In genomic region chr9:37119360-37119759, GRCh38 we compare ENCODE assay signal across 9 cellular contexts. TPM values are rescaled to one million over a fixed set of nuclear protein-coding genes. Genes with fewer than 3 reads are reported as not detected.
DNase-seq lines count a peak whose midpoint lies in the region; ATAC-seq, FAIRE-seq and TF ChIP-seq lines count a peak whose summit lies in the region.
"Had no signal": no experiment of that assay in that cellular context is flagged by ENCODE, and none has a peak within 500 bp of the region (broad histone marks: within the 10 kb centered on the region; RNA-seq: fewer than 3 reads in every experiment).

No MANE protein-coding gene starts in this region.

- H3K4me1 Mint-ChIP-seq in activated CD8-positive, alpha-beta T cell treated with anti-CD3 and anti-CD28 coated beads, Interleukin-2, amount 10 ng/mL, durations not matched to agents 7 days and 5 days (ENCODE audit: low read depth): peaks cover 23% of the 10 kb centered on the region
- H3K4me1 Mint-ChIP-seq in immature natural killer cell: peaks cover 39% of the 10 kb centered on the region in 2 donors

- WGBS in HepG2 (ENCODE audit: low lambda C conversion rate): 98% methylated on average over 9 of the region's 9 CpGs
- 97% methylated on average over 3 of the region's 9 CpGs for WGBS in right lobe of liver (ENCODE audit: insufficient coverage, low coverage, low lambda C conversion rate, missing lambda C conversion rate)

- H3K27ac ChIP-seq in HepG2 (ENCODE audit: extremely low read length, insufficient read depth, low read length): no peak overlapping the region
- H3K27ac ChIP-seq in right lobe of liver: no peak overlapping the region
- H3K27ac ChIP-seq in A673 (ENCODE audit: low read depth, low read length, poor library complexity, severe bottlenecking): no peak overlapping the region

- peaks cover 31% of the 10 kb centered on the region for H3K4me1 ChIP-seq in HepG2 (ENCODE audit: insufficient read depth, low read length)
- H3K4me1 ChIP-seq in right lobe of liver: peaks cover 0 to 10% (median 0%) of the 10 kb centered on the region in 4 donors
- H3K4me1 ChIP-seq in A673 (ENCODE audit: insufficient read depth, low read length, poor library complexity, severe bottlenecking): peaks cover 14% of the 10 kb centered on the region

- H3K27ac Mint-ChIP-seq in activated CD8-positive, alpha-beta T cell treated with anti-CD3 and anti-CD28 coated beads, Interleukin-2, amount 10 ng/mL, durations not matched to agents 7 days and 5 days: peak overlapping the region; percentile 97
- H3K27ac Mint-ChIP-seq in immature natural killer cell: peak overlapping the region; percentile 91 to 99 (median 96)

- peaks cover 32% of the 10 kb centered on the region for H3K79me2 ChIP-seq in HepG2 (ENCODE audit: insufficient read depth, low read length)

- TF ChIP-seq EP300 in HepG2 (IDR thresholded peaks at IDR 0.05; ENCODE audit: low read depth in 2 of 2, low read length in 2 of 2): no peak
- TF ChIP-seq EP300 in HepG2 (CRISPR knock-in tag; IDR thresholded peaks at IDR 0.05; ENCODE audit: borderline replicate concordance): no peak

- H3K36me3 Mint-ChIP-seq in activated CD8-positive, alpha-beta T cell treated with anti-CD3 and anti-CD28 coated beads, Interleukin-2, amount 10 ng/mL, durations not matched to agents 7 days and 5 days (ENCODE audit: low read depth): peaks cover 12% of the 10 kb centered on the region
- H3K36me3 Mint-ChIP-seq in immature natural killer cell: no peaks in the 10 kb centered on the region

- intact Hi-C loops in HepG2 (cut with micrococcal nuclease; ENCODE audit: unreplicated experiment) (no loop called here), right lobe of liver (cut with DNase I) (no loop called here), A673 (cut with micrococcal nuclease; ENCODE audit: unreplicated experiment) (loop anchor here (2.0 kb wide), 1 partner anchor 21 kb away; no protein-coding TSS in a partner anchor)

- no peak for DNase-seq in HepG2 (ENCODE audit: low spot score)
- no peak for DNase-seq in right lobe of liver
- no peak for DNase-seq in activated CD8-positive, alpha-beta T cell treated with anti-CD3 and anti-CD28 coated beads, Interleukin-2, amount 10 ng/mL, durations not matched to agents 7 days and 5 days
- DNase-seq in immature natural killer cell: no peak
- no peak for DNase-seq in DMS153 treated with DMSO at 0.1 percent for 48 hours (lab: John Stamatoyannopoulos, UW; ENCODE audit: unreplicated experiment)
- DNase-seq in SW 1271 (lab: John Stamatoyannopoulos, UW): no peak
- DNase-seq in A673 (ENCODE audit: low spot score): no peak

- FAIRE-seq in HepG2 (lab: Jason Lieb, UNC): no peak

- peak overlapping the region; percentile 90 for H3K4me3 Mint-ChIP-seq in activated CD8-positive, alpha-beta T cell treated with anti-CD3 and anti-CD28 coated beads, Interleukin-2, amount 10 ng/mL, durations not matched to agents 7 days and 5 days
- peak overlapping the region; percentile 93 to 100 (median 98) for H3K4me3 Mint-ChIP-seq in immature natural killer cell

- CTCF ChIA-PET in HepG2 (lab: Yijun Ruan, JAX; ENCODE audit: low intra/inter-chr PET ratio, low total read pairs) (no interaction called here), A673 (lab: Charles Lee) (no interaction called here)
- CTCF ChIA-PET in activated CD8-positive, alpha-beta T cell treated with anti-CD3 and anti-CD28 coated beads, Interleukin-2, amount 10 ng/mL, durations not matched to agents 7 days and 5 days (lab: Charles Lee): interaction anchor here (0.8 to 1.4 kb wide), 2 partner anchors 78 to 207 kb away, joined by 3 read pairs; no protein-coding TSS in a partner anchor

- BruUV-seq in HepG2 (replicated peaks; lab: Mats Ljungman, UMichigan) (no TSS peak), A673 (replicated peaks; lab: Mats Ljungman, UMichigan) (no TSS peak)

- in situ Hi-C loops in HepG2 (cut with HindIII; ENCODE audit: extremely low pct_ligation_motif_present, low pct_unique_long_range_greater_than_20kb): no loop called here

- H3K4me3 ChIP-seq in HepG2 (replicated peaks in 1 of 3; ENCODE audit: insufficient read depth in 1 of 3, low read depth in 2 of 3, low read length in 3 of 3): no peak overlapping the region
- H3K4me3 ChIP-seq in right lobe of liver: no peak overlapping the region
- no peak overlapping the region for H3K4me3 ChIP-seq in A673 (ENCODE audit: low read depth, low read length, poor library complexity, severe bottlenecking)

- no peak for TF ChIP-seq RAD21 in HepG2 (CRISPR knock-in tag; IDR thresholded peaks at IDR 0.05)

- TF ChIP-seq CTCF in HepG2 (CRISPR knock-in tag; IDR thresholded peaks at IDR 0.05) (no peak), right lobe of liver (IDR thresholded peaks at IDR 0.05) (no peak), A673 (conservative IDR thresholded peaks at IDR 0.05; ENCODE audit: low read depth, low read length) (no peak)

- no peaks in the 10 kb centered on the region for H3K9me3 ChIP-seq in HepG2 (ENCODE audit: low read length)
- no peaks in the 10 kb centered on the region for H3K9me3 ChIP-seq in right lobe of liver
- no peaks in the 10 kb centered on the region for H3K9me3 ChIP-seq in A673 (ENCODE audit: low read depth, low read length, poor library complexity, severe bottlenecking)

- no peak overlapping the region for H2AFZ ChIP-seq in HepG2 (ENCODE audit: low read length)

- no peak overlapping the region for H3K4me2 ChIP-seq in HepG2 (ENCODE audit: low read depth, low read length)

- 0 out of 2 replicates have a peak, but pooled peaks cover 3% of the 10 kb centered on the region for H4K20me1 ChIP-seq in HepG2 (ENCODE audit: insufficient read depth, low read length)

- ATAC-seq in HepG2 (no peak), right lobe of liver (no peak), GM21390 (IDR thresholded peaks at IDR 0.05; ENCODE audit: unreplicated experiment) (no peak)
- no peak for ATAC-seq in activated CD8-positive, alpha-beta T cell treated with anti-CD3 and anti-CD28 coated beads, Interleukin-2, amount 10 ng/mL, durations not matched to agents 7 days and 5 days

- H3K36me3 ChIP-seq in HepG2 (replicated peaks in 1 of 2; ENCODE audit: control insufficient read depth in 1 of 2, insufficient read depth in 2 of 2, low read length in 2 of 2) (no peaks in the 10 kb centered on the region), right lobe of liver (no peaks in the 10 kb centered on the region), A673 (ENCODE audit: insufficient read depth, low read length, poor library complexity, severe bottlenecking) (no peaks in the 10 kb centered on the region)
- H3K36me3 ChIP-seq: cardiac muscle cell had no signal

- POLR2A ChIA-PET in HepG2 (lab: Yijun Ruan, JAX) (interaction anchor here (1.4 to 3.1 kb wide), 3 partner anchors 18 to 262 kb away, joined by 3 to 34 read pairs (median 12); no protein-coding TSS in a partner anchor), A673 (lab: Charles Lee; ENCODE audit: low non-redundant PET) (interaction anchor here (0.5 to 1.1 kb wide), 2 partner anchors 81 to 221 kb away, joined by 3 to 4 read pairs; no protein-coding TSS in a partner anchor)
- POLR2A ChIA-PET in activated CD8-positive, alpha-beta T cell treated with anti-CD3 and anti-CD28 coated beads, Interleukin-2, amount 10 ng/mL, durations not matched to agents 7 days and 5 days (lab: Charles Lee): interaction anchor here (2.9 kb wide), 2 partner anchors 27 to 40 kb away, joined by 20 to 27 read pairs; no protein-coding TSS in a partner anchor

- H3K27me3 ChIP-seq in HepG2 (ENCODE audit: control insufficient read depth in 1 of 2, insufficient read depth in 2 of 2, low read length in 2 of 2): no peaks in the 10 kb centered on the region
- H3K27me3 ChIP-seq in right lobe of liver: no peaks in the 10 kb centered on the region
- H3K27me3 ChIP-seq in A673 (replicated peaks; ENCODE audit: insufficient read depth, low read depth, low read length, poor library complexity): no peaks in the 10 kb centered on the region
- H3K27me3 ChIP-seq: cardiac muscle cell had no signal

- no peaks in the 10 kb centered on the region for H3K27me3 Mint-ChIP-seq in activated CD8-positive, alpha-beta T cell treated with anti-CD3 and anti-CD28 coated beads, Interleukin-2, amount 10 ng/mL, durations not matched to agents 7 days and 5 days (ENCODE audit: low read depth)
- peaks cover 7 to 13% (median 10%) of the 10 kb centered on the region in 3 donors for H3K27me3 Mint-ChIP-seq in immature natural killer cell (ENCODE audit: low read depth in 3 of 3)

- H3K9me3 Mint-ChIP-seq in activated CD8-positive, alpha-beta T cell treated with anti-CD3 and anti-CD28 coated beads, Interleukin-2, amount 10 ng/mL, durations not matched to agents 7 days and 5 days (ENCODE audit: insufficient read depth): no peaks in the 10 kb centered on the region
- H3K9me3 Mint-ChIP-seq in immature natural killer cell: no peaks in the 10 kb centered on the region

- H3K9ac ChIP-seq in HepG2 (ENCODE audit: insufficient read depth, low read depth, low read length): no peak overlapping the region

- no peak for TF ChIP-seq POLR2A in HepG2 (IDR thresholded peaks at IDR 0.05; ENCODE audit: insufficient read depth in 1 of 2, low read depth in 2 of 2, low read length in 2 of 2)
- TF ChIP-seq POLR2A in right lobe of liver (IDR thresholded peaks at IDR 0.05): no peak

RNA-seq across cellular contexts. Expression of gene ZCCHC7, which starts 1.0 kb away (rescaled TPM):
- total RNA-seq in HepG2 (2016; rRNA removed; fragmentation: Illumina TruSeq; extraction: Trizol) (13.6 and 15.9 TPM in 2 replicates), right lobe of liver (10 to 100 TPM in 1 of 6 experiments, 1 to 10 TPM in 5; 5.9 to 10.0 (median 7.2) TPM), A673 (2021) (26.0 and 27.9 TPM in 2 replicates)
- total RNA-seq in HepG2 (2016; cell fraction: cytosol; rRNA removed; fragmentation: Illumina TruSeq; extraction: Trizol; ENCODE audit: low read depth): 41.0 and 45.3 TPM in 2 replicates
- total RNA-seq in HepG2 (2016; cell fraction: insoluble cytoplasmic fraction; rRNA removed; fragmentation: Illumina TruSeq; extraction: Trizol): 12.7 and 14.9 TPM in 2 replicates
- 16.7 and 18.8 TPM in 2 replicates for total RNA-seq in HepG2 (2016; cell fraction: membrane; rRNA removed; fragmentation: Illumina TruSeq; extraction: Trizol)
- total RNA-seq in HepG2 (2016; cell fraction: nucleus; rRNA removed; fragmentation: Illumina TruSeq; extraction: Trizol): 19.4 and 21.0 TPM in 2 replicates
- polyA plus RNA-seq in HepG2 (2011; rRNA removed) (11.3 and 19.3 TPM in 2 replicates), immature natural killer cell (10 to 100 TPM; 21.1 to 23.8 (median 23.1) TPM)
- polyA plus RNA-seq in HepG2 (2011; cell fraction: cytosol; rRNA removed): 10.0 and 12.0 TPM in 2 replicates
- 7.8 and 10.0 TPM in 2 replicates for polyA plus RNA-seq in HepG2 (2011; cell fraction: nucleus; rRNA removed)
- 11.7 and 13.3 TPM in 2 replicates for polyA plus RNA-seq in HepG2 (2012)
- 2.0 and 2.1 TPM in 2 replicates for polyA plus RNA-seq in HepG2 (2016; cell fraction: cytosol; fragmentation: Illumina TruSeq; extraction: Trizol; ENCODE audit: low read depth)
- polyA plus RNA-seq in HepG2 (2016; cell fraction: insoluble cytoplasmic fraction; fragmentation: Illumina TruSeq; extraction: Trizol; ENCODE audit: low read depth): 14.4 and 18.0 TPM in 2 replicates
- 4.1 and 4.7 TPM in 2 replicates for polyA plus RNA-seq in HepG2 (2016; cell fraction: membrane; fragmentation: Illumina TruSeq; extraction: Trizol; ENCODE audit: low read depth)
- 9.4 and 12.5 TPM in 2 replicates for polyA plus RNA-seq in HepG2 (2016; cell fraction: nucleus; fragmentation: Illumina TruSeq; extraction: Trizol; ENCODE audit: insufficient read depth, low read depth)
- polyA minus RNA-seq in HepG2 (2011; rRNA and poly(A)+ RNA removed; ENCODE audit: low replicate concordance): 26.5 and 26.9 TPM in 2 replicates
- 14.2 and 21.8 TPM in 2 replicates for polyA minus RNA-seq in HepG2 (2011; cell fraction: cytosol; rRNA and poly(A)+ RNA removed)
- polyA minus RNA-seq in HepG2 (2011; cell fraction: nucleus; rRNA and poly(A)+ RNA removed): 39.1 and 44.0 TPM in 2 replicates
- total RNA-seq in activated CD8-positive, alpha-beta T cell treated with anti-CD3 and anti-CD28 coated beads, Interleukin-2, amount 10 ng/mL, durations not matched to agents 7 days and 5 days: 10 to 100 TPM; 22.3 to 24.5 TPM
